ENCODE assay signal across 9 cellular contexts in genomic region chr19:43707158-43707712, GRCh38. TPM values are rescaled to one million over a fixed set of nuclear protein-coding genes. Genes with fewer than 3 reads are reported as not detected.
"Had no signal": no experiment of that assay in that cellular context is flagged by ENCODE, and none has a peak within 500 bp of the region (broad histone marks: within the 10 kb centered on the region; RNA-seq: fewer than 3 reads in every experiment).

No MANE protein-coding gene starts in this region.

- H3K27ac ChIP-seq: HL-60 had no signal

- H3K27ac Mint-ChIP-seq: GM23338, H9, IgD-negative memory B cell had no signal

- H3K4me1 Mint-ChIP-seq: GM23338 had no signal

- H3K4me3 ChIP-seq: GM23338 had no signal

- H2AFZ ChIP-seq: GM23338 had no signal

- DNase-seq: H9, HCEC 1CT, KBM-7 had no signal

- H3K4me3 Mint-ChIP-seq: GM23338, H9, IgD-negative memory B cell had no signal

- ATAC-seq: GM23338 had no signal

- H3K4me2 ChIP-seq: GM23338 had no signal

- FAIRE-seq: H1, H54 had no signal

RNA-seq across cellular contexts. Expression of gene IRGC, which starts 8.6 kb away (rescaled TPM):
- total RNA-seq: GM23338, H1, H9, HT1080 had no signal
- polyA plus RNA-seq: GM23338, H1, IgD-negative memory B cell had no signal
